Comparison of ENCODE assay signal across 16 cellular contexts in genomic region chr2:45834858-45835257, GRCh38.
DNase-seq lines count a peak whose midpoint lies in the region; ATAC-seq and TF ChIP-seq lines count a peak whose summit lies in the region.
"Had no signal": no experiment of that assay in that cellular context is flagged by ENCODE, and none has a peak within 500 bp of the region (broad histone marks: within the 10 kb centered on the region; RNA-seq: fewer than 3 reads in every experiment).

No MANE protein-coding gene starts in this region.

- CTCF ChIA-PET in Caco-2 (lab: Charles Lee): no interaction called here

- H3K9ac ChIP-seq in BLaER1 treated with 17β-estradiol and CSF1 and Interleukin-3, amounts not matched to agents 10 nM and 100 nM: no peak overlapping the region
- no peak overlapping the region for H3K9ac ChIP-seq in SU-DHL-6 (ENCODE audit: low read length)
- H3K9ac ChIP-seq: KMS-11 had no signal

- peaks cover 3 to 62% (median 19%) of the 10 kb centered on the region in 11 experiments; a peak in 17 of 22 replicates for H4K20me1 ChIP-seq in BLaER1 treated with 17β-estradiol and CSF1 and Interleukin-3, amounts not matched to agents 10 nM and 100 nM
- no peaks in the 10 kb centered on the region for H4K20me1 ChIP-seq in SU-DHL-6 (ENCODE audit: low read depth, low read length)

- no peak for TF ChIP-seq CTCF in SU-DHL-6 (IDR thresholded peaks at IDR 0.05; ENCODE audit: insufficient read depth, low read length, poor library complexity, severe bottlenecking)
- no peak for TF ChIP-seq CTCF in lower leg skin (IDR thresholded peaks at IDR 0.05)
- no peak for TF ChIP-seq CTCF in Caco-2 (IDR thresholded peaks at IDR 0.05; ENCODE audit: insufficient read depth in 1 of 2, low read depth in 1 of 2, low read length in 1 of 2, severe bottlenecking in 1 of 2, unreplicated experiment in 1 of 2)

- H3K27me3 ChIP-seq in BLaER1 treated with 17β-estradiol and CSF1 and Interleukin-3, amounts not matched to agents 10 nM and 100 nM: no peaks in the 10 kb centered on the region
- H3K27me3 ChIP-seq in SU-DHL-6 (ENCODE audit: low read length): no peaks in the 10 kb centered on the region
- H3K27me3 ChIP-seq in Caco-2 (replicated peaks; ENCODE audit: control insufficient read depth, insufficient read depth, low read length): no peaks in the 10 kb centered on the region

- H3K27me3 Mint-ChIP-seq in IgD-negative memory B cell (peaks cover 1% of the 10 kb centered on the region), naive B cell (no peaks in the 10 kb centered on the region), Caco-2 (ENCODE audit: insufficient read depth, unreplicated experiment) (peaks cover 4% of the 10 kb centered on the region)

- H3K4me1 ChIP-seq in BLaER1 treated with 17β-estradiol and CSF1 and Interleukin-3, amounts not matched to agents 10 nM and 100 nM: peaks cover 44 to 81% (median 70%) of the 10 kb centered on the region in 10 experiments
- no peaks in the 10 kb centered on the region for H3K4me1 ChIP-seq in Caco-2

- BruUV-seq in Caco-2 (replicated peaks; lab: Mats Ljungman, UMichigan): no TSS peak

- no peak overlapping the region for H3K4me3 ChIP-seq in BLaER1 treated with 17β-estradiol and CSF1 and Interleukin-3, amounts not matched to agents 10 nM and 100 nM
- no peak overlapping the region for H3K4me3 ChIP-seq in SU-DHL-6 (ENCODE audit: insufficient read depth, low read length, poor library complexity, severe bottlenecking)
- H3K4me3 ChIP-seq in lower leg skin (ENCODE audit: low read depth, poor library complexity, severe bottlenecking): no peak overlapping the region
- no peak overlapping the region for H3K4me3 ChIP-seq in Caco-2 (ENCODE audit: low read depth, low read length)

- peak overlapping the region; percentile 32 to 79 (median 73) for H3K27ac Mint-ChIP-seq in IgD-negative memory B cell
- peak overlapping the region; percentile 26 to 87 (median 72) for H3K27ac Mint-ChIP-seq in naive B cell
- H3K27ac Mint-ChIP-seq in Caco-2 (ENCODE audit: unreplicated experiment): no peak overlapping the region
- H3K27ac Mint-ChIP-seq: CD8-positive, alpha-beta T cell had no signal

- no peaks in the 10 kb centered on the region for H3K9me2 ChIP-seq in SU-DHL-6 (replicated peaks; ENCODE audit: insufficient read depth, low read length)

- H3K36me3 Mint-ChIP-seq in IgD-negative memory B cell (peaks cover 7% of the 10 kb centered on the region), naive B cell (peaks cover 10 to 17% of the 10 kb centered on the region in 2 donors), Caco-2 (ENCODE audit: insufficient read depth, unreplicated experiment) (no peaks in the 10 kb centered on the region)

- H3K27ac ChIP-seq in BLaER1 treated with 17β-estradiol and CSF1 and Interleukin-3, amounts not matched to agents 10 nM and 100 nM: no peak overlapping the region
- H3K27ac ChIP-seq in SU-DHL-6 (ENCODE audit: low read depth, low read length): peak overlapping the region; percentile 45
- H3K27ac ChIP-seq: KMS-11 had no signal

- peaks cover 43 to 52% (median 50%) of the 10 kb centered on the region in 3 donors for H3K4me1 Mint-ChIP-seq in IgD-negative memory B cell
- peaks cover 62 to 84% (median 82%) of the 10 kb centered on the region in 3 donors for H3K4me1 Mint-ChIP-seq in naive B cell
- peaks cover 7% of the 10 kb centered on the region for H3K4me1 Mint-ChIP-seq in Caco-2 (ENCODE audit: low read depth, unreplicated experiment)

- H3K4me2 ChIP-seq in BLaER1 treated with 17β-estradiol and CSF1 and Interleukin-3, amounts not matched to agents 10 nM and 100 nM: peak overlapping the region in 8 of 11 experiments; percentile 49 to 94 (median 84); a peak in 13 of 22 replicates
- peak overlapping the region; percentile 37 for H3K4me2 ChIP-seq in SU-DHL-6 (ENCODE audit: low read depth, low read length, poor library complexity, severe bottlenecking)
- H3K4me2 ChIP-seq: KMS-11 had no signal

- H3K9me3 Mint-ChIP-seq in IgD-negative memory B cell: peaks cover 2 to 17% (median 4%) of the 10 kb centered on the region in 3 donors
- peaks cover 10 to 17% (median 16%) of the 10 kb centered on the region in 7 donors for H3K9me3 Mint-ChIP-seq in naive B cell
- peaks cover 18% of the 10 kb centered on the region for H3K9me3 Mint-ChIP-seq in Caco-2 (ENCODE audit: unreplicated experiment)

- intact Hi-C loops in lower leg skin (cut with DNase I; ENCODE audit: low total_unique reads) (no loop called here), Caco-2 (cut with micrococcal nuclease; ENCODE audit: unreplicated experiment) (no loop called here)

- no peaks in the 10 kb centered on the region for H3K79me2 ChIP-seq in SU-DHL-6 (ENCODE audit: insufficient read depth, low read length)

- H3F3A ChIP-seq in SU-DHL-6 (ENCODE audit: insufficient read depth): no peaks in the 10 kb centered on the region

- 88 to 91% methylated on average over 5 of the region's 5 CpGs for WGBS in lower leg skin, 2 donors

- POLR2A ChIA-PET in Caco-2 (lab: Charles Lee): no interaction called here

- peaks cover 3 to 31% (median 17%) of the 10 kb centered on the region in 11 experiments; a peak in 16 of 22 replicates for H3K36me3 ChIP-seq in BLaER1 treated with 17β-estradiol and CSF1 and Interleukin-3, amounts not matched to agents 10 nM and 100 nM
- H3K36me3 ChIP-seq in SU-DHL-6 (ENCODE audit: low read length) (no peaks in the 10 kb centered on the region), Caco-2 (ENCODE audit: control insufficient read depth, insufficient read depth, low read length) (no peaks in the 10 kb centered on the region)

- peaks cover 16 to 26% (median 22%) of the 10 kb centered on the region in 11 experiments for H3K9me3 ChIP-seq in BLaER1 treated with 17β-estradiol and CSF1 and Interleukin-3, amounts not matched to agents 10 nM and 100 nM (replicated peaks in 1 of 11)
- peaks cover 9% of the 10 kb centered on the region; the same call in 1 of the 2 replicates for H3K9me3 ChIP-seq in SU-DHL-6 (ENCODE audit: insufficient read depth, low read length)
- H3K9me3 ChIP-seq in Caco-2: peaks cover 11% of the 10 kb centered on the region

- no peak for DNase-seq in naive B cell
- no peak for DNase-seq in pons (ENCODE audit: low spot score)
- no peak for DNase-seq in lower leg skin (ENCODE audit: low spot score in 2 of 2)
- no peak for DNase-seq in Caco-2
- DNase-seq: ACHN; CD8-positive, alpha-beta T cell; COR-L47; GF-D8; GOT3; H7 had no signal

- H3K4me3 Mint-ChIP-seq in IgD-negative memory B cell (peak overlapping the region in 1 of 4 donors; percentile 3), naive B cell (peak overlapping the region in 5 of 8 donors; percentile 11 to 80 (median 38)), Caco-2 (ENCODE audit: unreplicated experiment) (no peak overlapping the region)
- H3K4me3 Mint-ChIP-seq: CD8-positive, alpha-beta T cell had no signal

- TF ChIP-seq POLR2A in lower leg skin (IDR thresholded peaks at IDR 0.05): no peak

- ATAC-seq in naive B cell (ENCODE audit: low read depth in 2 of 2) (no peak), HG02642 (IDR thresholded peaks at IDR 0.05; ENCODE audit: poor library complexity, unreplicated experiment) (no peak)
- ATAC-seq: CD8-positive, alpha-beta T cell; HCT116 had no signal

- H2AFZ ChIP-seq in SU-DHL-6 (ENCODE audit: low read depth, low read length, severe bottlenecking): peak overlapping the region; percentile 57
